In the genomic region with DNA sequence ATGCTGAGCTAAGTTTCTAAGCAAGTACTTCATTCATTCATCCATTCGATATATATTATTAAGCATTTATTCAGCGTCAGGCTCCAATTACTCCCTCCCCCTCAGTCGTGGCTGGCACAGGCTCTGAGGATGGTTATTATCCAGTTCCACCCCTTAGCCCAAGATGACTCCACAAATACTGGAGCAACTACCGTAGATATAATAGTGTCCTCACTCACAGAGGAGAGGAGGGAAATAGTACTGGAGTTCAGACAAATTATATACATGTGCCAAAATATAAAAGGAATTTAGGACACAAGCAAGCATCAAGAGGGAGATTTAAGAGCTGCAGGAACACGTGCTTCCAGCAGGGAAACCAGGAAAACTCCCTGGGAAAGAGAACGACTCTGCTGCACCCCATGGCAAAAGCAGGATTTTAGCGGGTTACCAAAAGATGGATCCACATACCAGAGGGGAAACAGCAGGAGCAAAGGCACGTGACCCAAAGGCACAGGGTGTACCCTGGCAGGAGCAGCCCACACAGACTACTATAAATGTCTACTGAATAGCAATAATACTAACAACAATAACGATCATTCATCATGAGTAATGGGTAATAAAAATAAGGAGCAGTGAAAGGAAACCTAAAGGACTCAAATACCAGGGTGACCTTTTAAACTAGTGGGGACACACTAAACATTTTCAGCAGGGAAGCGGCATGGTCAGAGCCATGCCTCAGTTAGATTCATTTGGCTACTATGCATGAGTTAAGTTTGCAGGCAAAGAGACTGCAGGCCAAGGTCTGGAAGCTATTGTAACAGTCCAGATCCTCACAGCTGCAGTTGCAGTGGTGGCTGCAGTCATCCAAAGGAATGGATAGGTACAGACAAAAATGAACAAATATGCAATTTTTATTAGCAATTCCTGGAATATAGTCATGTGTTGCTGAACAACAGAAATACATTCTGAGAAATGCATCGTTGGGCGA, we compare ENCODE assay signal across 13 cellular contexts.
DNase-seq lines count a peak whose midpoint lies in the region; ATAC-seq and TF ChIP-seq lines count a peak whose summit lies in the region.
"Had no signal": no experiment of that assay in that cellular context is flagged by ENCODE, and none has a peak within 500 bp of the region (broad histone marks: within the 10 kb centered on the region; RNA-seq: fewer than 3 reads in every experiment).

No MANE protein-coding gene starts in this region.

- TF ChIP-seq CTCF in IMR-90 (conservative IDR thresholded peaks at IDR 0.05; ENCODE audit: low read depth, low read length) (no peak), endothelial cell (IDR thresholded peaks at IDR 0.05; ENCODE audit: unreplicated experiment) (no peak), neural crest cell (conservative IDR thresholded peaks at IDR 0.05) (no peak), type B pancreatic cell (conservative IDR thresholded peaks at IDR 0.05) (peak; percentile 27), stomach (IDR thresholded peaks at IDR 0.05) (no peak)

- CTCF ChIA-PET in IMR-90 (lab: Yijun Ruan, JAX): interaction anchor here (0.6 kb wide), 1 partner anchor 75 kb away, joined by 3 read pairs; no protein-coding TSS in a partner anchor

- peaks cover 15% of the 10 kb centered on the region for H3K4me1 ChIP-seq in IMR-90 (ENCODE audit: control insufficient read depth, insufficient read depth, low read length)
- peaks cover 0 to 38% (median 11%) of the 10 kb centered on the region in 4 donors for H3K4me1 ChIP-seq in stomach

- dilution Hi-C loops in IMR-90 (cut with HindIII; ENCODE audit: low sequenced_read_pairs, unreplicated experiment): no loop called here

- H2BK20ac ChIP-seq in IMR-90 (ENCODE audit: low read depth, low read length): no peak overlapping the region

- POLR2A ChIA-PET in IMR-90 (lab: Charles Lee; ENCODE audit: unreplicated experiment): no interaction called here

- no peak overlapping the region for H3K4ac ChIP-seq in IMR-90 (ENCODE audit: low read depth, low read length)

- peaks cover 21 to 26% of the 10 kb centered on the region in 2 experiments; a peak in 3 of 4 replicates for H3K79me1 ChIP-seq in IMR-90 (ENCODE audit: low read depth in 1 of 2, low read length in 2 of 2)

- H3K36me3 Mint-ChIP-seq in endothelial cell (ENCODE audit: low read depth, unreplicated experiment) (peaks cover 24% of the 10 kb centered on the region), neural crest cell (ENCODE audit: low read depth) (peaks cover 3% of the 10 kb centered on the region), type B pancreatic cell (peaks cover 4% of the 10 kb centered on the region)
- H3K36me3 Mint-ChIP-seq: CD8-positive, alpha-beta memory T cell had no signal

- TF ChIP-seq RAD21 in IMR-90 (IDR thresholded peaks at IDR 0.05; ENCODE audit: low read length): no peak

- 0 out of 2 replicates have a peak overlapping the region, but pooled peaks have one; percentile 3 for H3K14ac ChIP-seq in IMR-90 (replicated peaks; ENCODE audit: low read depth, low read length)

- no peaks in the 10 kb centered on the region for H4K20me1 ChIP-seq in IMR-90 (ENCODE audit: insufficient read depth, low read length)

- no peak overlapping the region for H4K8ac ChIP-seq in IMR-90 (ENCODE audit: low read depth in 2 of 2, low read length in 2 of 2)

- TF ChIP-seq POLR2A in IMR-90 (IDR thresholded peaks at IDR 0.05; ENCODE audit: low read depth, low read length): no peak
- TF ChIP-seq POLR2A in stomach (IDR thresholded peaks at IDR 0.05): no peak

- H3K27me3 ChIP-seq in IMR-90 (ENCODE audit: control insufficient read depth, insufficient read depth, low read length) (no peaks in the 10 kb centered on the region), stomach (no peaks in the 10 kb centered on the region)
- H3K27me3 ChIP-seq: cardiac muscle cell, ovary had no signal

- 0 out of 2 replicates have a peak overlapping the region, but pooled peaks have one; percentile 14 for H2AK5ac ChIP-seq in IMR-90 (ENCODE audit: low read depth, low read length)

- H3K27ac Mint-ChIP-seq in endothelial cell (ENCODE audit: unreplicated experiment) (no peak overlapping the region), neural crest cell (ENCODE audit: unreplicated experiment) (peak overlapping the region; percentile 25), type B pancreatic cell (no peak overlapping the region)
- H3K27ac Mint-ChIP-seq: activated CD4-positive, alpha-beta memory T cell treated with anti-CD3 and anti-CD28 coated beads, Interleukin-2, amount 10 ng/mL, durations not matched to agents 7 days and 5 days; CD8-positive, alpha-beta memory T cell had no signal

- peaks cover 8% of the 10 kb centered on the region for H3K9me1 ChIP-seq in IMR-90 (ENCODE audit: insufficient read depth, low read length)

- no peak for ATAC-seq in IMR-90 (ENCODE audit: low read depth)

- H3K4me2 ChIP-seq in IMR-90 (ENCODE audit: low read depth, low read length): no peak overlapping the region

- no peak overlapping the region for H2AK9ac ChIP-seq in IMR-90 (replicated peaks; ENCODE audit: low read depth, low read length, poor library complexity)

- H3K9me3 Mint-ChIP-seq in endothelial cell (ENCODE audit: unreplicated experiment) (no peaks in the 10 kb centered on the region), neural crest cell (peaks cover 3% of the 10 kb centered on the region), type B pancreatic cell (peaks cover 9% of the 10 kb centered on the region)
- H3K9me3 Mint-ChIP-seq: activated CD4-positive, alpha-beta memory T cell treated with anti-CD3 and anti-CD28 coated beads, Interleukin-2, amount 10 ng/mL, durations not matched to agents 7 days and 5 days had no signal

- no peak overlapping the region for H3K27ac ChIP-seq in IMR-90 (ENCODE audit: insufficient read depth, low read length)
- no peak overlapping the region for H3K27ac ChIP-seq in stomach
- H3K27ac ChIP-seq: cardiac muscle cell, ovary had no signal

- no peak overlapping the region for H2AFZ ChIP-seq in IMR-90 (replicated peaks; ENCODE audit: low read length, poor library complexity)

- H4K91ac ChIP-seq in IMR-90 (ENCODE audit: insufficient read depth, low read depth, low read length): no peak overlapping the region

- in situ Hi-C loops in IMR-90 (cut with MboI; ENCODE audit: low sequenced_read_pairs): no loop called here

- no peak overlapping the region for H3K23ac ChIP-seq in IMR-90 (ENCODE audit: low read depth, low read length)

- no peak for TF ChIP-seq EP300 in stomach (IDR thresholded peaks at IDR 0.05)

- H3K9ac ChIP-seq in IMR-90 (ENCODE audit: low read depth, low read length): no peak overlapping the region

- H3K27me3 Mint-ChIP-seq in endothelial cell (ENCODE audit: unreplicated experiment): peaks cover 7% of the 10 kb centered on the region
- no peaks in the 10 kb centered on the region for H3K27me3 Mint-ChIP-seq in neural crest cell (ENCODE audit: low read depth)
- H3K27me3 Mint-ChIP-seq in type B pancreatic cell: no peaks in the 10 kb centered on the region
- H3K27me3 Mint-ChIP-seq: activated CD4-positive, alpha-beta memory T cell treated with anti-CD3 and anti-CD28 coated beads, Interleukin-2, amount 10 ng/mL, durations not matched to agents 7 days and 5 days had no signal

- H3K4me3 ChIP-seq in IMR-90 (ENCODE audit: insufficient read depth, low read depth, low read length) (no peak overlapping the region), stomach (no peak overlapping the region)
- H3K4me3 ChIP-seq: cardiac muscle cell, ovary had no signal

- H3K4me3 Mint-ChIP-seq in endothelial cell (ENCODE audit: unreplicated experiment): peak overlapping the region; percentile 43
- H3K4me3 Mint-ChIP-seq in neural crest cell: no peak overlapping the region
- H3K4me3 Mint-ChIP-seq in type B pancreatic cell: no peak overlapping the region
- H3K4me3 Mint-ChIP-seq: activated CD4-positive, alpha-beta memory T cell treated with anti-CD3 and anti-CD28 coated beads, Interleukin-2, amount 10 ng/mL, durations not matched to agents 7 days and 5 days; CD8-positive, alpha-beta memory T cell had no signal

- H3K36me3 ChIP-seq in IMR-90 (ENCODE audit: control insufficient read depth, insufficient read depth, low read length) (no peaks in the 10 kb centered on the region), stomach (peaks cover 0 to 8% (median 0%) of the 10 kb centered on the region in 4 donors)
- H3K36me3 ChIP-seq: cardiac muscle cell, ovary had no signal

- no peak overlapping the region for H3K18ac ChIP-seq in IMR-90 (ENCODE audit: low read depth, low read length)

- no peak overlapping the region for H2BK120ac ChIP-seq in IMR-90 (ENCODE audit: low read depth, low read length)

- H3K9me3 ChIP-seq in IMR-90 (ENCODE audit: control insufficient read depth, insufficient read depth, low read length): no peaks in the 10 kb centered on the region; the same call in 1 of the 2 replicates
- peaks cover 0 to 7% (median 3%) of the 10 kb centered on the region in 4 donors for H3K9me3 ChIP-seq in stomach
- H3K9me3 ChIP-seq: ovary had no signal

- 58% methylated on average over 4 of the region's 12 CpGs; no CpG with 5 or more reads in 1 of the 2 experiments for WGBS in IMR-90 (ENCODE audit: extremely low coverage in 2 of 2, insufficient read length in 1 of 2), 2 experiments
- WGBS in stomach, 5 donors: 77 to 90% (median 84%) methylated on average over 12 of the region's 12 CpGs

- no peak overlapping the region for H4K5ac ChIP-seq in IMR-90 (ENCODE audit: low read depth, low read length)

- DNase-seq in IMR-90 (no peak), endothelial cell (ENCODE audit: low spot score) (no peak), neural crest cell (ENCODE audit: low read depth, low spot score) (no peak), type B pancreatic cell (ENCODE audit: extremely low spot score, unreplicated experiment) (no peak), NCI-H1417 (lab: John Stamatoyannopoulos, UW) (no peak), DMS153 treated with DMSO at 0.1 percent for 48 hours (lab: John Stamatoyannopoulos, UW; ENCODE audit: unreplicated experiment) (no peak), stomach (no peak)
- DNase-seq: activated CD4-positive, alpha-beta memory T cell treated with anti-CD3 and anti-CD28 coated beads, Interleukin-2, amount 10 ng/mL, durations not matched to agents 7 days and 5 days; CD8-positive, alpha-beta memory T cell; H7; NCI-H2107 had no signal

- H2BK15ac ChIP-seq in IMR-90 (ENCODE audit: low read depth, low read length): no peak overlapping the region

- intact Hi-C loops in IMR-90 (cut with micrococcal nuclease) (loop anchor here (2.0 kb wide), 1 partner anchor 152 kb away; no protein-coding TSS in a partner anchor), stomach (cut with DNase I; ENCODE audit: low total_unique reads) (no loop called here)

- H3K56ac ChIP-seq in IMR-90 (ENCODE audit: extremely low read depth, insufficient read depth, low read length): no peak overlapping the region

- H2BK5ac ChIP-seq in IMR-90 (ENCODE audit: low read depth, low read length, poor library complexity, severe bottlenecking): no peak overlapping the region

- no TSS peak for BruUV-seq in IMR-90 (replicated peaks; lab: Mats Ljungman, UMichigan)

- H3K4me1 Mint-ChIP-seq in endothelial cell (ENCODE audit: unreplicated experiment) (peaks cover 19% of the 10 kb centered on the region), neural crest cell (peaks cover 18% of the 10 kb centered on the region), type B pancreatic cell (ENCODE audit: unreplicated experiment) (peaks cover 19% of the 10 kb centered on the region)
- H3K4me1 Mint-ChIP-seq: activated CD4-positive, alpha-beta memory T cell treated with anti-CD3 and anti-CD28 coated beads, Interleukin-2, amount 10 ng/mL, durations not matched to agents 7 days and 5 days; CD8-positive, alpha-beta memory T cell had no signal
